ENCODE assay signal across 12 cellular contexts in genomic region chr10:90742189-90742588, GRCh38.
DNase-seq lines count a peak whose midpoint lies in the region; ATAC-seq and TF ChIP-seq lines count a peak whose summit lies in the region.
"Had no signal": no experiment of that assay in that cellular context is flagged by ENCODE, and none has a peak within 500 bp of the region (broad histone marks: within the 10 kb centered on the region; RNA-seq: fewer than 3 reads in every experiment).

No MANE protein-coding gene starts in this region.

- intact Hi-C loops in HCT116 (cut with micrococcal nuclease), result no loop called here

- CTCF ChIA-PET in HCT116 (lab: Charles Lee), result no interaction called here

- H3K4me2 ChIP-seq in HCT116 (ENCODE audit: low read length), result peak overlapping the region; percentile 34; the same call in 1 of the 2 replicates

- no TSS peak for BruUV-seq in HCT116 (replicated peaks; lab: Mats Ljungman, UMichigan)

- no peaks in the 10 kb centered on the region for H3K27me3 ChIP-seq in HCT116 (ENCODE audit: insufficient read depth, low read length)

- H3K4me1 ChIP-seq in HCT116 (ENCODE audit: control insufficient read depth in 1 of 2, insufficient read depth in 2 of 2, low read length in 2 of 2), result peaks cover 5 to 18% of the 10 kb centered on the region in 2 experiments; a peak in 2 of 4 replicates

- TF ChIP-seq POLR2A in HCT116 (IDR thresholded peaks at IDR 0.05; ENCODE audit: borderline replicate concordance, extremely low read depth, insufficient read depth, insufficient read length), result no peak

- H3K4me3 ChIP-seq in HCT116 (replicated peaks in 1 of 2; ENCODE audit: low read depth in 1 of 2, low read length in 2 of 2), result no peak overlapping the region

- no peak for TF ChIP-seq RAD21 in HCT116 (IDR thresholded peaks at IDR 0.05; ENCODE audit: low read depth)

- DNase-seq in HCT116 (ENCODE audit: low read depth, low spot score) (peak; percentile 16), T1000 (lab: John Stamatoyannopoulos, UW) (peak; percentile 7), fibroblast of the conjunctiva (ENCODE audit: low read depth) (peak; percentile 26), pons (ENCODE audit: low spot score) (peak; percentile 58), nucleus accumbens (lab: John Stamatoyannopoulos, UW) (no peak), NCI-H1092 treated with DMSO at 0.1 percent for 48 hours (lab: John Stamatoyannopoulos, UW) (no peak)
- no peak for DNase-seq in activated CD8-positive, alpha-beta memory T cell treated with anti-CD3 and anti-CD28 coated beads, Interleukin-2, amount 50 U/mL, for 48 hours
- DNase-seq: activated naive CD4-positive, alpha-beta T cell treated with Interleukin-2 at 50 U/mL for 16 hours; NCI-H1417; NCI-H526 treated with DMSO at 0.1 percent for 48 hours; stimulated activated naive CD4-positive, alpha-beta T cell had no signal

- 0 out of 2 replicates have a peak, but pooled peaks cover 12% of the 10 kb centered on the region for H3K79me2 ChIP-seq in HCT116 (ENCODE audit: insufficient read depth, low read length)

- RAD21 ChIA-PET in HCT116 (lab: Charles Lee; ENCODE audit: low non-redundant PET in 1 of 2, low total read pairs in 2 of 2, uncharacterized antibody in 2 of 2, unreplicated experiment in 2 of 2), result no interaction called here

- no peaks in the 10 kb centered on the region for H4K20me1 ChIP-seq in HCT116 (ENCODE audit: insufficient read depth)

- H2AFZ ChIP-seq in HCT116 (ENCODE audit: low read depth, low read length, poor library complexity, severe bottlenecking), result no peak overlapping the region

- no peak overlapping the region for H3K9ac ChIP-seq in HCT116 (ENCODE audit: low read length)

- ATAC-seq in HCT116 (peak; percentile 44; the same call in 1 of the 2 replicates), GM21825 (IDR thresholded peaks at IDR 0.05; ENCODE audit: unreplicated experiment) (no peak)

- H3K9me2 ChIP-seq in HCT116 (ENCODE audit: insufficient read depth), result no peaks in the 10 kb centered on the region

- no peak overlapping the region for H3K27ac ChIP-seq in HCT116 (ENCODE audit: low read depth, low read length)

- TF ChIP-seq CTCF in HCT116 (IDR thresholded peaks at IDR 0.05 in 2 of 3, conservative IDR thresholded peaks at IDR 0.05 in 1 of 3; ENCODE audit: borderline replicate concordance in 1 of 3, insufficient read depth in 1 of 3, low read depth in 2 of 3, low read length in 2 of 3), result no peak

- POLR2A ChIA-PET in HCT116 (lab: Charles Lee), result no interaction called here

- H3K9me3 ChIP-seq in HCT116 (ENCODE audit: control insufficient read depth in 1 of 2, insufficient read depth in 1 of 2, low read depth in 1 of 2, low read length in 2 of 2), result no peaks in the 10 kb centered on the region

- peaks cover 2 to 5% of the 10 kb centered on the region in 2 experiments; a peak in 1 of 4 replicates for H3K36me3 ChIP-seq in HCT116 (ENCODE audit: control insufficient read depth in 1 of 2, insufficient read depth in 2 of 2, low read length in 2 of 2)

TF ChIP-seq in HCT116, 20 proteins besides CTCF, POLR2A, EP300 and RAD21:
- TF ChIP-seq CBX3 (IDR thresholded peaks at IDR 0.05; ENCODE audit: low read depth) (0 out of 2 replicates have a peak, but pooled peaks have one; percentile 18), FOSL1 (IDR thresholded peaks at IDR 0.05; ENCODE audit: low read depth) (peak; percentile 50; the same call in 1 of the 2 replicates), ZNF274 (IDR thresholded peaks at IDR 0.05; ENCODE audit: low read depth, low read length) (no peak), JUND (IDR thresholded peaks at IDR 0.05) (peak; percentile 47)

Comparison
In these comparisons a context has a peak if more than half of its experiments do, and no peak if none do; other contexts are left out.
1. DNase-seq: peak in HCT116 (single experiment), T1000 (single experiment), fibroblast of the conjunctiva (single experiment) and pons (single experiment); none in activated CD8-positive, alpha-beta memory T cell treated with anti-CD3 and anti-CD28 coated beads, Interleukin-2, amount 50 U/mL, for 48 hours (single experiment), nucleus accumbens (0 of 56) and NCI-H1092 treated with DMSO at 0.1 percent for 48 hours (single experiment).